ENCODE assay signal across 8 cellular contexts in the genomic region with DNA sequence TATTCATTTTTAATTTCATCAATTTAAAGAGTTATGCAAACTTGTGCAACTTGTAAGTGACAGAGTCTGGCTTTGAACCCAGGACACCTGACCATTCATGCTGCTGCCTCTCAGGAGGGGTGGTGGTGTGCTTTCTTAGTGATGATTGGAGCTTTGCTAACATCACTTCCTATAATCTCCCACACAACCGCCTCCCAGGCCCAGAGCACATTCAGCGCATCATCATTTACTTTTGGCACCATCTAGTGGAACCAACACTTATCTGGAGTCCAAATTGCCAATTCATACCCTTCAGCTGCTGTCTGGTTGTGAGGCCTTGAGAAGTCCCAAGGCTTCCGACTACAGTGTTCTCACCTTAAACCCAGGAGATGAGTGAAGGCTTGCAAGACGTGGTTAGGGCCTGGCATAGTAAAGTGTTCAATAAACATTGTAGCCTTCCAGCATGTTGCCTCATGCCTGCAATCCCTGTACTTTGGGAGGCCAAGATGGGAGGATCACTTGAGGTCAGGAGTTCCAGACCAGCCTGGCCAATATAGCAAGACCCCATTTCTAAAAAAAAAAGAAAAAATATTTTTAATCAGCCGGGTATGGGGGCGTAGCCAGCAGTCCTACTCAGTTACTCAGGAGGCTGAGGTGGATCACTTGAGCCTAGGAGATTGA. TPM values are rescaled to one million over a fixed set of nuclear protein-coding genes. Genes with fewer than 3 reads are reported as not detected.
DNase-seq lines count a peak whose midpoint lies in the region; ATAC-seq and TF ChIP-seq lines count a peak whose summit lies in the region.

No MANE protein-coding gene starts in this region.

- no peak overlapping the region for H4K8ac ChIP-seq in mesenchymal stem cell (ENCODE audit: low read length)

- H2BK15ac ChIP-seq in mesenchymal stem cell (ENCODE audit: low read depth, poor library complexity, severe bottlenecking) = no peak overlapping the region

- no peak overlapping the region for H3K23ac ChIP-seq in mesenchymal stem cell (ENCODE audit: low read length in 2 of 2)

- peak; percentile 39 for TF ChIP-seq CTCF in GM13976 (IDR thresholded peaks at IDR 0.05; ENCODE audit: borderline replicate concordance, control extremely low read depth, extremely low read depth, insufficient read depth, missing control alignments)
- peak; percentile 19; the same call in 1 of the 2 replicates for TF ChIP-seq CTCF in WI38 (IDR thresholded peaks at IDR 0.05; ENCODE audit: low read depth, low read length)

- H3K9me3 Mint-ChIP-seq in stimulated activated naive CD8-positive, alpha-beta T cell treated with anti-CD3 and anti-CD28 coated beads, Interleukin-15, amount 100 ng/mL, for 72 hours = peaks cover 0 to 1% of the 10 kb centered on the region in 2 donors

- WGBS in mesenchymal stem cell = 77% methylated on average over 6 of the region's 6 CpGs

- H3K4me3 Mint-ChIP-seq in stimulated activated naive CD8-positive, alpha-beta T cell treated with anti-CD3 and anti-CD28 coated beads, Interleukin-15, amount 100 ng/mL, for 72 hours = peak overlapping the region; percentile 63 to 91

- ATAC-seq in stimulated activated naive CD8-positive, alpha-beta T cell treated with anti-CD3 and anti-CD28 coated beads, Interleukin-15, amount 100 ng/mL, for 72 hours = peak; percentile 54
- ATAC-seq in GM21529 (IDR thresholded peaks at IDR 0.05; ENCODE audit: unreplicated experiment) = no peak

- no peak overlapping the region for H3K4ac ChIP-seq in mesenchymal stem cell (ENCODE audit: low read depth in 1 of 2, low read length in 2 of 2)

- H3K27me3 ChIP-seq in mesenchymal stem cell (ENCODE audit: control insufficient read depth in 1 of 2, insufficient read depth in 1 of 2, low read length in 2 of 2) = no peaks in the 10 kb centered on the region

- peaks cover 13% of the 10 kb centered on the region for H3K79me1 ChIP-seq in mesenchymal stem cell (replicated peaks; ENCODE audit: low read length, poor library complexity, severe bottlenecking)

- H2AFZ ChIP-seq in mesenchymal stem cell (ENCODE audit: low read depth, low read length) = no peak overlapping the region

- H2BK120ac ChIP-seq in mesenchymal stem cell (ENCODE audit: low read depth, low read length) = no peak overlapping the region

- H3K4me2 ChIP-seq in mesenchymal stem cell (ENCODE audit: low read length, poor library complexity, severe bottlenecking) = no peak overlapping the region

- DNase-seq in AG08396 (ENCODE audit: low spot score) = peak; percentile 85
- DNase-seq in GM13976 (ENCODE audit: low spot score) = peak; percentile 83
- peak; percentile 63 for DNase-seq in NCI-H345 (lab: John Stamatoyannopoulos, UW)
- peak; percentile 92 for DNase-seq in dermis blood vessel endothelial cell
- peak; percentile 85 for DNase-seq in mesenchymal stem cell
- peak; percentile 40 to 68 for DNase-seq in stimulated activated naive CD8-positive, alpha-beta T cell treated with anti-CD3 and anti-CD28 coated beads, Interleukin-15, amount 100 ng/mL, for 72 hours

- H3K4me3 ChIP-seq in WI38 (ENCODE audit: low read depth, low read length) (no peak overlapping the region), mesenchymal stem cell (ENCODE audit: insufficient read depth in 1 of 2, low read depth in 1 of 2, low read length in 2 of 2) (peak overlapping the region in 1 of 2 experiments; percentile 93)

- no peak overlapping the region for H4K91ac ChIP-seq in mesenchymal stem cell (ENCODE audit: low read length)

- peak overlapping the region in 1 of 2 experiments; percentile 42 for H2BK12ac ChIP-seq in mesenchymal stem cell (ENCODE audit: low read length in 2 of 2)

- H3K4me1 ChIP-seq in mesenchymal stem cell (ENCODE audit: control insufficient read depth, insufficient read depth, low read depth, low read length) = peaks cover 8% of the 10 kb centered on the region

- peaks cover 22% of the 10 kb centered on the region for H3K4me1 Mint-ChIP-seq in stimulated activated naive CD8-positive, alpha-beta T cell treated with anti-CD3 and anti-CD28 coated beads, Interleukin-15, amount 100 ng/mL, for 72 hours

- no peaks in the 10 kb centered on the region for H3K9me3 ChIP-seq in mesenchymal stem cell (ENCODE audit: control insufficient read depth, low read length)

- H3K27ac Mint-ChIP-seq in stimulated activated naive CD8-positive, alpha-beta T cell treated with anti-CD3 and anti-CD28 coated beads, Interleukin-15, amount 100 ng/mL, for 72 hours = peak overlapping the region in 1 of 2 donors; percentile 19

- no peak overlapping the region for H3K18ac ChIP-seq in mesenchymal stem cell (ENCODE audit: low read depth in 1 of 2, low read length in 2 of 2)

- H3K27ac ChIP-seq in mesenchymal stem cell (ENCODE audit: low read length, poor library complexity, severe bottlenecking) = no peak overlapping the region

- no peaks in the 10 kb centered on the region for H3K27me3 Mint-ChIP-seq in stimulated activated naive CD8-positive, alpha-beta T cell treated with anti-CD3 and anti-CD28 coated beads, Interleukin-15, amount 100 ng/mL, for 72 hours

- H2BK5ac ChIP-seq in mesenchymal stem cell (ENCODE audit: low read depth, low read length, poor library complexity, severe bottlenecking) = no peak overlapping the region

- peaks cover 3 to 11% of the 10 kb centered on the region in 2 experiments for H3K36me3 ChIP-seq in mesenchymal stem cell (ENCODE audit: control insufficient read depth in 1 of 2, insufficient read depth in 2 of 2, low read depth in 1 of 2, low read length in 2 of 2)

- no peak overlapping the region for H2AK5ac ChIP-seq in mesenchymal stem cell (ENCODE audit: low read length, severe bottlenecking)

- H3K9ac ChIP-seq in mesenchymal stem cell (ENCODE audit: low read length) = peak overlapping the region; percentile 15

- H3K14ac ChIP-seq in mesenchymal stem cell (ENCODE audit: low read length in 2 of 2) = no peak overlapping the region

- in situ Hi-C loops in GM13976 (cut with MboI; ENCODE audit: low sequenced_read_pairs, unreplicated experiment) = no loop called here

RNA-seq across cellular contexts. Expression of a gene that starts 1.1 kb away (rescaled TPM):
- 9.9 and 11.1 TPM in 2 replicates for total RNA-seq in dermis blood vessel endothelial cell
- 12.6 TPM for polyA plus RNA-seq in mesenchymal stem cell (2013, experiment 1 of 2)
- 12.2 TPM for polyA plus RNA-seq in mesenchymal stem cell (2013, experiment 2 of 2)

RNA-seq across cellular contexts. Expression of a gene that starts 20.3 kb away (rescaled TPM):
- total RNA-seq in dermis blood vessel endothelial cell = 1.7 and 1.9 TPM in 2 replicates
- polyA plus RNA-seq in mesenchymal stem cell (2013, experiment 1 of 2) = 0.08 TPM
- 0.05 TPM for polyA plus RNA-seq in mesenchymal stem cell (2013, experiment 2 of 2)

RNA-seq across cellular contexts. Expression of a gene that starts 52.9 kb away (rescaled TPM):
- 11.7 and 14.8 TPM in 2 replicates for total RNA-seq in dermis blood vessel endothelial cell
- 11.0 TPM for polyA plus RNA-seq in mesenchymal stem cell (2013, experiment 1 of 2)
- 10.6 TPM for polyA plus RNA-seq in mesenchymal stem cell (2013, experiment 2 of 2)
